In the genomic region with DNA sequence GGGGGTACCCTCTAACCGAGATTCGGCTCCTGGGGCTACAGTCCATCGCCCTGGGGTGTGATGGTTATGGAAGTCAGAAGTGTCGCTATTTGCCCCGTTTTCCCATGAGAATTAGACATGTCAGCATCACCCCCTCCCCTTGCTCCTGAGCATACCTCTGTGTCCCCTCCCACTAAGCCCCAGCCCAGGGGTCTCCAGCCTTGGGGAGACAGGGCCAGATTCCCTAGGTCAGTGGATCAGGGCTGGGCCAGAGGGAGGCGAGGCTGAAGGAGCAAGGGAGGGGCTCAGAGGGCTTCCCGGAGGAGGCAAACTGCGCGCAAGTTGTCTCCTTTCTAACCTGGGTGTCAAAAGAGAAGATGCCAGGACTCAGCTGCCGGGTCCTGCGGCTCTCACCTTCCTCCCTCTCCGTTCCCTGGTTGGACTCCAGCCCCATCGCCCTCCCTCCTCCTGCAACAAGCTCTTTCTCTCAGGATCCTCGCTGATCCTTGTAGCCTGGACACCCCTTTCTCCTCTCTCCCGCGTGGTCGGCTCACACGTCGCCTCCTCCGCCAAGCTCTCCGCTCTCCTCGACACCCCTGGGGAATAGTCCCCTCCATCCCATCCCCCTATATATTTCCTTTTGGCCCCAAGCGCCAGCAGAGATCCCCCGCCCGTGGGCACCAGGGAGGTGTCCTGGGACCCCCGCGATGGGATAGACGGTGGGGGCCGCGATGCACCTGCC, we compare ENCODE assay signal across 9 cellular contexts. TPM values are rescaled to one million over a fixed set of nuclear protein-coding genes. Genes with fewer than 3 reads are reported as not detected.
A peak's percentile ranks its signal among the peaks of the same experiment; 100 is the strongest.
DNase-seq lines count a peak whose midpoint lies in the region; ATAC-seq, FAIRE-seq and TF ChIP-seq lines count a peak whose summit lies in the region.
"Had no signal": no experiment of that assay in that cellular context is flagged by ENCODE, and none has a peak within 500 bp of the region (broad histone marks: within the 10 kb centered on the region; RNA-seq: fewer than 3 reads in every experiment).

No MANE protein-coding gene starts in this region.

- H3K4me3 ChIP-seq in A549, result peak overlapping the region; percentile 53
- H3K4me3 ChIP-seq in GM23338, result peak overlapping the region; percentile 76
- peak overlapping the region; percentile 27 for H3K4me3 ChIP-seq in astrocyte of the cerebellum (ENCODE audit: low read depth, low read length)
- peak overlapping the region; percentile 45 to 47 for H3K4me3 ChIP-seq in muscle layer of colon (ENCODE audit: low read depth in 1 of 2, low read length in 2 of 2)
- no peak overlapping the region for H3K4me3 ChIP-seq in PC-9
- H3K4me3 ChIP-seq: GM12878 had no signal

- peaks cover 24% of the 10 kb centered on the region; the same call in 2 of the 3 replicates for H3K4me1 ChIP-seq in A549
- peaks cover 53% of the 10 kb centered on the region for H3K4me1 ChIP-seq in GM23338 (ENCODE audit: insufficient read depth)
- H3K4me1 ChIP-seq in muscle layer of colon (ENCODE audit: insufficient read depth, low read length), result peaks cover 16% of the 10 kb centered on the region
- peaks cover 26% of the 10 kb centered on the region for H3K4me1 ChIP-seq in PC-9 (replicated peaks; ENCODE audit: insufficient read depth)

- H2AFZ ChIP-seq in GM23338 (peak overlapping the region; percentile 72), PC-9 (no peak overlapping the region)

- TF ChIP-seq EP300 in A549 (IDR thresholded peaks at IDR 0.05), result no peak

- POLR2A ChIA-PET in A549 (lab: Yijun Ruan, JAX) (interaction anchor here (0.5 to 1.0 kb wide), 2 partner anchors 23 to 153 kb away, joined by 3 to 5 read pairs; no protein-coding TSS in a partner anchor), PC-9 (lab: Charles Lee; ENCODE audit: unreplicated experiment) (no interaction called here)

- peaks cover 82% of the 10 kb centered on the region for H3K27me3 Mint-ChIP-seq in GM23338 (ENCODE audit: insufficient read depth, low read depth, poor library complexity)

- H4K20me1 ChIP-seq in GM23338 (replicated peaks; ENCODE audit: insufficient read depth) (no peaks in the 10 kb centered on the region), PC-9 (ENCODE audit: insufficient read depth) (no peaks in the 10 kb centered on the region)

- H3K36me3 Mint-ChIP-seq in GM23338 (ENCODE audit: low read depth), result peaks cover 2% of the 10 kb centered on the region; the same call in 1 of the 3 replicates

- H3K36me3 ChIP-seq in GM23338 (ENCODE audit: insufficient read depth) (no peaks in the 10 kb centered on the region), muscle layer of colon (ENCODE audit: insufficient read depth, low read length) (no peaks in the 10 kb centered on the region), PC-9 (ENCODE audit: low read depth) (no peaks in the 10 kb centered on the region)

- no peak for TF ChIP-seq CTCF in A549 (IDR thresholded peaks at IDR 0.05)
- TF ChIP-seq CTCF in GM23338 (conservative IDR thresholded peaks at IDR 0.05; ENCODE audit: low read depth in 2 of 2), result no peak
- TF ChIP-seq CTCF in astrocyte of the cerebellum (IDR thresholded peaks at IDR 0.05; ENCODE audit: low read depth, low read length, missing control alignments), result no peak
- TF ChIP-seq CTCF in PC-9 (conservative IDR thresholded peaks at IDR 0.05), result no peak

- H3K9me3 ChIP-seq in A549 (no peaks in the 10 kb centered on the region), muscle layer of colon (ENCODE audit: low read length) (no peaks in the 10 kb centered on the region), PC-9 (ENCODE audit: insufficient read depth, low read depth) (no peaks in the 10 kb centered on the region)

- peak overlapping the region; percentile 90 for H3K4me2 ChIP-seq in A549
- H3K4me2 ChIP-seq in GM23338, result peak overlapping the region; percentile 94
- no peak overlapping the region for H3K4me2 ChIP-seq in PC-9

- H3F3A ChIP-seq in GM23338 (replicated peaks; ENCODE audit: low read depth), result peaks cover 25% of the 10 kb centered on the region
- peaks cover 27% of the 10 kb centered on the region; the same call in 1 of the 2 replicates for H3F3A ChIP-seq in PC-9 (ENCODE audit: insufficient read depth, low read depth)

- no peak overlapping the region for H3K9ac ChIP-seq in muscle layer of colon (ENCODE audit: low read length)

- CTCF ChIA-PET in A549 (lab: Yijun Ruan, JAX) (interaction anchor here (0.7 to 1.5 kb wide), 7 partner anchors 13 to 64 kb away, joined by 3 to 5 read pairs (median 4); no protein-coding TSS in a partner anchor), PC-9 (lab: Charles Lee) (no interaction called here)

- peak overlapping the region; percentile 80 for H3K4me3 Mint-ChIP-seq in GM23338

- H3K9me2 ChIP-seq in GM23338 (ENCODE audit: insufficient read depth), result 0 out of 2 replicates have a peak, but pooled peaks cover 2% of the 10 kb centered on the region
- H3K9me2 ChIP-seq in PC-9 (ENCODE audit: insufficient read depth), result no peaks in the 10 kb centered on the region

- TF ChIP-seq RAD21 in A549 (conservative IDR thresholded peaks at IDR 0.05 in 1 of 2, IDR thresholded peaks at IDR 0.05 in 1 of 2), result no peak

- H3K27ac ChIP-seq in A549, result peak overlapping the region; percentile 25 to 82; a peak in 4 of 6 replicates
- no peak overlapping the region for H3K27ac ChIP-seq in GM23338 (ENCODE audit: low read depth)
- no peak overlapping the region for H3K27ac ChIP-seq in muscle layer of colon (ENCODE audit: low read depth, low read length)
- no peak overlapping the region for H3K27ac ChIP-seq in PC-9

- 4% methylated on average over 18 of the region's 30 CpGs for WGBS in A549 (ENCODE audit: missing lambda C conversion rate)

- intact Hi-C loops in PC-9 (cut with micrococcal nuclease; ENCODE audit: unreplicated experiment), result no loop called here

- no TSS peak for BruUV-seq in PC-9 (replicated peaks; lab: Mats Ljungman, UMichigan)

- no peak for FAIRE-seq in A549 (lab: Jason Lieb, UNC)
- FAIRE-seq: GM12878 had no signal

- DNase-seq in A549 (ENCODE audit: low read depth in 1 of 2, low spot score in 1 of 2), result peak in 1 of 2 experiments; percentile 31
- DNase-seq in GM23338 (ENCODE audit: low spot score), result peak; percentile 53
- DNase-seq in astrocyte of the cerebellum (ENCODE audit: low read depth), result no peak
- DNase-seq in KBM-7, result no peak
- DNase-seq in PC-9, result no peak
- no peak for DNase-seq in DMS153 (lab: John Stamatoyannopoulos, UW)

- H3K27ac Mint-ChIP-seq in GM23338, result no peak overlapping the region

- H3K4me1 Mint-ChIP-seq in GM23338, result peaks cover 39% of the 10 kb centered on the region

- H3K27me3 ChIP-seq in GM23338 (ENCODE audit: insufficient read depth), result peaks cover 90% of the 10 kb centered on the region
- peaks cover 64 to 89% of the 10 kb centered on the region in 2 donors for H3K27me3 ChIP-seq in muscle layer of colon (ENCODE audit: control insufficient read depth in 1 of 2, insufficient read depth in 2 of 2, low read length in 2 of 2)
- H3K27me3 ChIP-seq in PC-9 (ENCODE audit: insufficient read depth, low read depth), result peaks cover 89% of the 10 kb centered on the region

- H3K79me2 ChIP-seq in GM23338 (replicated peaks; ENCODE audit: insufficient read depth) (no peaks in the 10 kb centered on the region), PC-9 (ENCODE audit: low read depth) (no peaks in the 10 kb centered on the region)

- no peaks in the 10 kb centered on the region for H3K9me3 Mint-ChIP-seq in GM23338

- in situ Hi-C loops in astrocyte of the cerebellum (cut with HindIII; ENCODE audit: low sequenced_read_pairs), result no loop called here
- in situ Hi-C loops in KBM-7 (cut with MboI; ENCODE audit: low pct_unique_long_range_greater_than_20kb, low sequenced_read_pairs), result no loop called here

- peak; percentile 23 to 43; a peak in 5 of 6 replicates for ATAC-seq in A549
- peak; percentile 4 for ATAC-seq in GM23338
- no peak for ATAC-seq in GM18511 (IDR thresholded peaks at IDR 0.05; ENCODE audit: unreplicated experiment)
- ATAC-seq: GM12878 had no signal

- TF ChIP-seq POLR2A in A549 (IDR thresholded peaks at IDR 0.05; ENCODE audit: low read length), result no peak

RNA-seq across cellular contexts. Expression of a gene that starts 0.5 kb away (rescaled TPM):
- polyA plus RNA-seq in A549 (2011; rRNA removed) (0.94 and 2.0 TPM in 2 replicates), A549 (2017; fragmentation: RNase III; extraction: RNeasy Plus Mini Kit Qiagen cat#74134 plus additional on column Dnase treatment) (2.8 to 5.0 TPM (median 4.6 TPM) in 3 replicates), GM23338 (2016; fragmentation: Nextera tagmentation; extraction: Ambion mirVana) (15.7 and 16.2 TPM in 2 replicates)
- 0.75 and 1.5 TPM in 2 replicates for polyA plus RNA-seq in A549 (2012; cell fraction: cytosol; rRNA removed)
- polyA plus RNA-seq in A549 (2012; cell fraction: nucleus; rRNA removed), result 7.4 and 7.8 TPM in 2 replicates
- 0.54 and 0.62 TPM in 2 replicates for polyA minus RNA-seq in A549 (2011; rRNA and poly(A)+ RNA removed)
- total RNA-seq in GM23338 (2014; rRNA removed; shearing (Covaris generic)), result 6.8 and 9.8 TPM in 2 replicates
- total RNA-seq in PC-9 (2021), result 0.65 and 2.5 TPM in 2 replicates
- polyA plus RNA-seq: GM12878 had no signal

RNA-seq across cellular contexts. Expression of a gene that starts 5.6 kb away (rescaled TPM):
- polyA plus RNA-seq in A549 (2011; rRNA removed), result 0.37 and 1.3 TPM in 2 replicates
- polyA plus RNA-seq in A549 (2012; cell fraction: cytosol; rRNA removed), result 1.3 and 2.0 TPM in 2 replicates
- 2.2 and 3.5 TPM in 2 replicates for polyA plus RNA-seq in A549 (2012; cell fraction: nucleus; rRNA removed)
- 1.6 to 2.7 TPM (median 2.5 TPM) in 3 replicates for polyA plus RNA-seq in A549 (2017; fragmentation: RNase III; extraction: RNeasy Plus Mini Kit Qiagen cat#74134 plus additional on column Dnase treatment)
- polyA minus RNA-seq in A549 (2011; rRNA and poly(A)+ RNA removed), result 0.45 and 1.2 TPM in 2 replicates
- 17.1 and 18.1 TPM in 2 replicates for total RNA-seq in GM23338 (2014; rRNA removed; shearing (Covaris generic))
- polyA plus RNA-seq in GM23338 (2016; fragmentation: Nextera tagmentation; extraction: Ambion mirVana), result 19.7 and 22.9 TPM in 2 replicates
- 0.46 and 2.8 TPM in 2 replicates for total RNA-seq in PC-9 (2021)

RNA-seq across cellular contexts. Expression of a gene that starts 23.6 kb away (rescaled TPM):
- polyA plus RNA-seq in A549 (2011; rRNA removed), result 13.3 and 23.1 TPM in 2 replicates
- 91.8 and 94.7 TPM in 2 replicates for polyA plus RNA-seq in A549 (2012; cell fraction: cytosol; rRNA removed)
- polyA plus RNA-seq in A549 (2012; cell fraction: nucleus; rRNA removed), result 175 and 211 TPM in 2 replicates
- polyA plus RNA-seq in A549 (2017; fragmentation: RNase III; extraction: RNeasy Plus Mini Kit Qiagen cat#74134 plus additional on column Dnase treatment), result 47.3 to 50.3 TPM (median 47.7 TPM) in 3 replicates
- polyA minus RNA-seq in A549 (2011; rRNA and poly(A)+ RNA removed), result 3.1 and 4.9 TPM in 2 replicates
- total RNA-seq in GM23338 (2014; rRNA removed; shearing (Covaris generic)), result 121 and 124 TPM in 2 replicates
- polyA plus RNA-seq in GM23338 (2016; fragmentation: Nextera tagmentation; extraction: Ambion mirVana), result 135 and 138 TPM in 2 replicates
- total RNA-seq in PC-9 (2021), result 44.8 and 64.3 TPM in 2 replicates

RNA-seq across cellular contexts. Expression of a gene that starts 24.6 kb away (rescaled TPM):
- polyA plus RNA-seq in A549 (2011; rRNA removed) (1.1 and 1.8 TPM in 2 replicates), A549 (2017; fragmentation: RNase III; extraction: RNeasy Plus Mini Kit Qiagen cat#74134 plus additional on column Dnase treatment) (2.0 TPM in 3 replicates), GM23338 (2016; fragmentation: Nextera tagmentation; extraction: Ambion mirVana) (3.6 and 6.4 TPM in 2 replicates)
- polyA plus RNA-seq in A549 (2012; cell fraction: cytosol; rRNA removed), result 2.9 and 3.5 TPM in 2 replicates
- polyA plus RNA-seq in A549 (2012; cell fraction: nucleus; rRNA removed), result 2.8 and 7.3 TPM in 2 replicates
- polyA minus RNA-seq in A549 (2011; rRNA and poly(A)+ RNA removed), result 0.97 and 1.1 TPM in 2 replicates
- total RNA-seq in GM23338 (2014; rRNA removed; shearing (Covaris generic)), result 11.2 and 13.7 TPM in 2 replicates
- total RNA-seq in PC-9 (2021), result 11.8 and 12.5 TPM in 2 replicates

RNA-seq across cellular contexts. Expression of a gene that starts 40.6 kb away (rescaled TPM):
- polyA plus RNA-seq in A549 (2011; rRNA removed) (888 and 1,266 TPM in 2 replicates), A549 (2017; fragmentation: RNase III; extraction: RNeasy Plus Mini Kit Qiagen cat#74134 plus additional on column Dnase treatment) (942 to 959 TPM (median 947 TPM) in 3 replicates), GM23338 (2016; fragmentation: Nextera tagmentation; extraction: Ambion mirVana) (1,301 and 1,361 TPM in 2 replicates)
- 1,951 and 2,211 TPM in 2 replicates for polyA plus RNA-seq in A549 (2012; cell fraction: cytosol; rRNA removed)
- polyA plus RNA-seq in A549 (2012; cell fraction: nucleus; rRNA removed), result 1,028 and 1,517 TPM in 2 replicates
- 851 and 1,238 TPM in 2 replicates for polyA minus RNA-seq in A549 (2011; rRNA and poly(A)+ RNA removed)
- total RNA-seq in GM23338 (2014; rRNA removed; shearing (Covaris generic)), result 627 and 649 TPM in 2 replicates
- 1,141 and 1,151 TPM in 2 replicates for total RNA-seq in PC-9 (2021)

Comparison
In these comparisons a context has a peak if more than half of its experiments do, and no peak if none do; other contexts are left out.
1. H3K27ac ChIP-seq: peak in A549 (2 of 2); none in GM23338 (single experiment), muscle layer of colon (single experiment) and PC-9 (single experiment).